1 cellular context compared by ENCODE assay signal in the genomic region with DNA sequence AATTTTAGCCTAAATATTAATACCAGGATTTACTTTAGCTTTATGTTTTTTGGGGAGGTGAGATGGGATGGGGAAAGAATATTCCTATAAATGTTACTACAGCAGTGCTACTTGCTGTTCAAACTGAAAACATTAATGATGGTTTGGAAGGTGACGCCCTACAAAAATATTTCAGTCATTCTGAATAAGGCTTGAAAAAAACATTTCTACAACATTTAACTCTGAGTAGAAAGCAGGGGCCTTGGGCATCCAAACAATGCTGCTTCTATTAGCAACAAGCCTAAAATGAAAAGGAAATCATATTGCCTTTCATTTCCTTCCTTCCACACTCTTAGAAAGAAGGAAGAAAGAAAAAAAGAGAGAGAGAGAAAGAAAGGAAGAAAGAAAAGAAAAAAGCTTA.
TF ChIP-seq lines count a peak whose summit lies in the region.

No MANE protein-coding gene starts in this region.

TF ChIP-seq in IMR-90, 13 proteins besides CTCF, POLR2A, EP300 and RAD21 (continued from another document):
- no peak for TF ChIP-seq RCOR1 (IDR thresholded peaks at IDR 0.05; ENCODE audit: insufficient replicate concordance, low read length)
- TF ChIP-seq NFE2L2 (IDR thresholded peaks at IDR 0.05; ENCODE audit: low read depth, low read length) = no peak
- TF ChIP-seq, protein P1, sequence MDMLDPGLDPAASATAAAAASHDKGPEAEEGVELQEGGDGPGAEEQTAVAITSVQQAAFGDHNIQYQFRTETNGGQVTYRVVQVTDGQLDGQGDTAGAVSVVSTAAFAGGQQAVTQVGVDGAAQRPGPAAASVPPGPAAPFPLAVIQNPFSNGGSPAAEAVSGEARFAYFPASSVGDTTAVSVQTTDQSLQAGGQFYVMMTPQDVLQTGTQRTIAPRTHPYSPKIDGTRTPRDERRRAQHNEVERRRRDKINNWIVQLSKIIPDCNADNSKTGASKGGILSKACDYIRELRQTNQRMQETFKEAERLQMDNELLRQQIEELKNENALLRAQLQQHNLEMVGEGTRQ (IDR thresholded peaks at IDR 0.05; ENCODE audit: low read depth, low read length) = no peak
- no peak for TF ChIP-seq MXI1 (IDR thresholded peaks at IDR 0.05; ENCODE audit: borderline replicate concordance, low read depth, low read length)
- TF ChIP-seq MAFK (IDR thresholded peaks at IDR 0.05; ENCODE audit: low read depth, low read length) = no peak
TF ChIP-seq in IMR-90: peak in this region for 0.
